In the genomic region with DNA sequence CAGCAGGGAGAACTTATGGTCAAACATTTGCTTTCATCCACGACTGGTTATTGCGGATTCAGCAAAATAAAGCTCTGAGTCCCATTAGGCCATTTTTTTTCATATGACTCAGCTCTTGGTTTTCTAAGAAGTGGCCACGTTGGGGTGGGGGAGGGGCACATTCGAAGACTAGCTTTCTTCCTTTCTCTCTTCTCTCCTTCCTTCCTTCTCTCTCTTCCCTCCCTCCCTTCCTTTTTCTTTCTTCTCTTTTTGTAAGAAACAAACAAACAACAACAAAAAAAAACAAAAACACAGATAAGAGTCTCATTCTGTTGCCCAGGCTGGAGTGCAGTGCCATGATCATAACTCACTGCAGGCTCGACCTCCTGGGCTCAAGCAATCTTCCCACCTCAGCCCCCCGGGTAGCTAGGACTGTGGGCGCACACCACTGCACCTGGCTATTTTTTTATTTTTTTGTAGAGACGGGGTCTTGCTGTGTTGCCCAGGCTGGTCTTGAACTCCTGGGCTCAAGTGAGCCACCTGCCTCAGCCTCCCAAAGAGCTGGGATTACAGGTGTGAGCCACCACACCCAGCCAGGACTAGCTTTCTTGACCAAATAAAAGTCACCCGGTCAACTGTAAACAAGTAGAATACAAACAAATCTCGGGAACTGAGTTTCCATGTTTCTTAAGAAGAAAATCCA, we compare ENCODE assay signal across 1 cellular context.
A peak's percentile ranks its signal among the peaks of the same experiment; 100 is the strongest.
TF ChIP-seq lines count a peak whose summit lies in the region.

No MANE protein-coding gene starts in this region.

TF ChIP-seq in K562, 482 proteins besides CTCF, POLR2A, EP300 and RAD21 (continued from another document and continues in another):
- TF ChIP-seq, protein P1, sequence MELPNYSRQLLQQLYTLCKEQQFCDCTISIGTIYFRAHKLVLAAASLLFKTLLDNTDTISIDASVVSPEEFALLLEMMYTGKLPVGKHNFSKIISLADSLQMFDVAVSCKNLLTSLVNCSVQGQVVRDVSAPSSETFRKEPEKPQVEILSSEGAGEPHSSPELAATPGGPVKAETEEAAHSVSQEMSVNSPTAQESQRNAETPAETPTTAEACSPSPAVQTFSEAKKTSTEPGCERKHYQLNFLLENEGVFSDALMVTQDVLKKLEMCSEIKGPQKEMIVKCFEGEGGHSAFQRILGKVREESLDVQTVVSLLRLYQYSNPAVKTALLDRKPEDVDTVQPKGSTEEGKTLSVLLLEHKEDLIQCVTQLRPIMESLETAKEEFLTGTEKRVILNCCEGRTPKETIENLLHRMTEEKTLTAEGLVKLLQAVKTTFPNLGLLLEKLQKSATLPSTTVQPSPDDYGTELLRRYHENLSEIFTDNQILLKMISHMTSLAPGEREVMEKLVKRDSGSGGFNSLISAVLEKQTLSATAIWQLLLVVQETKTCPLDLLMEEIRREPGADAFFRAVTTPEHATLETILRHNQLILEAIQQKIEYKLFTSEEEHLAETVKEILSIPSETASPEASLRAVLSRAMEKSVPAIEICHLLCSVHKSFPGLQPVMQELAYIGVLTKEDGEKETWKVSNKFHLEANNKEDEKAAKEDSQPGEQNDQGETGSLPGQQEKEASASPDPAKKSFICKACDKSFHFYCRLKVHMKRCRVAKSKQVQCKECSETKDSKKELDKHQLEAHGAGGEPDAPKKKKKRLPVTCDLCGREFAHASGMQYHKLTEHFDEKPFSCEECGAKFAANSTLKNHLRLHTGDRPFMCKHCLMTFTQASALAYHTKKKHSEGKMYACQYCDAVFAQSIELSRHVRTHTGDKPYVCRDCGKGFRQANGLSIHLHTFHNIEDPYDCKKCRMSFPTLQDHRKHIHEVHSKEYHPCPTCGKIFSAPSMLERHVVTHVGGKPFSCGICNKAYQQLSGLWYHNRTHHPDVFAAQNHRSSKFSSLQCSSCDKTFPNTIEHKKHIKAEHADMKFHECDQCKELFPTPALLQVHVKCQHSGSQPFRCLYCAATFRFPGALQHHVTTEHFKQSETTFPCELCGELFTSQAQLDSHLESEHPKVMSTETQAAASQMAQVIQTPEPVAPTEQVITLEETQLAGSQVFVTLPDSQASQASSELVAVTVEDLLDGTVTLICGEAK (IDR thresholded peaks at IDR 0.05) = peak; percentile 45; the same call in 1 of the 2 replicates
- TF ChIP-seq, protein P1 (CRISPR knock-in tag; IDR thresholded peaks at IDR 0.05) = no peak
- TF ChIP-seq ZNF551 (CRISPR knock-in tag; IDR thresholded peaks at IDR 0.05) = no peak
- 0 out of 2 replicates have a peak, but pooled peaks have one; percentile 79 for TF ChIP-seq HDGF (IDR thresholded peaks at IDR 0.05)
- TF ChIP-seq MYC (IDR thresholded peaks at IDR 0.05; ENCODE audit: low read depth, low read length) = peak; percentile 84
- no peak for TF ChIP-seq MYC (CRISPR knock-in tag; IDR thresholded peaks at IDR 0.05; ENCODE audit: borderline replicate concordance, low read depth)
- TF ChIP-seq BCOR (IDR thresholded peaks at IDR 0.05) = 0 out of 2 replicates have a peak, but pooled peaks have one; percentile 25
- no peak for TF ChIP-seq ZKSCAN8 (CRISPR knock-in tag; IDR thresholded peaks at IDR 0.05)
- TF ChIP-seq ZNF785 (CRISPR knock-in tag; IDR thresholded peaks at IDR 0.05) = no peak
- no peak for TF ChIP-seq TEAD1 (CRISPR knock-in tag; IDR thresholded peaks at IDR 0.05)
- TF ChIP-seq ZNF324 (CRISPR knock-in tag; IDR thresholded peaks at IDR 0.05) = no peak
- TF ChIP-seq CBX3 (IDR thresholded peaks at IDR 0.05; ENCODE audit: borderline replicate concordance in 1 of 2, low read length in 2 of 2) = peak in 1 of 2 experiments; percentile 71; a peak in 1 of 3 replicates
- 0 out of 2 replicates have a peak, but pooled peaks have one; percentile 18 for TF ChIP-seq ELF1 (tag; IDR thresholded peaks at IDR 0.05)
- TF ChIP-seq ZNF24 (IDR thresholded peaks at IDR 0.05) = no peak; the same call in 1 of the 2 replicates
- no peak for TF ChIP-seq HDAC3 (IDR thresholded peaks at IDR 0.05; ENCODE audit: borderline replicate concordance, partially characterized antibody)
- no peak; the same call in 1 of the 2 replicates for TF ChIP-seq ZNF668 (CRISPR knock-in tag; IDR thresholded peaks at IDR 0.05)
- TF ChIP-seq NEUROD1 (IDR thresholded peaks at IDR 0.05; ENCODE audit: borderline replicate concordance, low read depth, low read length, partially characterized antibody) = no peak
- no peak for TF ChIP-seq KAT2B (IDR thresholded peaks at IDR 0.05; ENCODE audit: low read depth, low read length)
- no peak for TF ChIP-seq ZSCAN32 (CRISPR knock-in tag; IDR thresholded peaks at IDR 0.05)
- TF ChIP-seq SMC3 (conservative IDR thresholded peaks at IDR 0.05; ENCODE audit: insufficient read depth, low read depth, low read length) = no peak
- no peak for TF ChIP-seq RBM22 (IDR thresholded peaks at IDR 0.05; ENCODE audit: low read depth, low read length, poor library complexity, severe bottlenecking)
- no peak for TF ChIP-seq ZNF79 (CRISPR knock-in tag; IDR thresholded peaks at IDR 0.05; ENCODE audit: low read depth)
- no peak for TF ChIP-seq CAMTA2 (CRISPR knock-in tag; conservative IDR thresholded peaks at IDR 0.05)
- no peak for TF ChIP-seq ZBTB7A (IDR thresholded peaks at IDR 0.05; ENCODE audit: borderline replicate concordance, control insufficient read depth, low read depth, low read length)
- TF ChIP-seq OTX1 (CRISPR knock-in tag; IDR thresholded peaks at IDR 0.05) = no peak
- no peak for TF ChIP-seq ZNF780A (CRISPR knock-in tag; IDR thresholded peaks at IDR 0.05)
- TF ChIP-seq HMG20B (CRISPR knock-in tag; IDR thresholded peaks at IDR 0.05) = no peak
- no peak for TF ChIP-seq IRF1 (CRISPR knock-in tag; IDR thresholded peaks at IDR 0.05; ENCODE audit: borderline replicate concordance)
- TF ChIP-seq NELFE (IDR thresholded peaks at IDR 0.05; ENCODE audit: insufficient read depth, insufficient read length) = no peak
- TF ChIP-seq ZNF436 (CRISPR knock-in tag; IDR thresholded peaks at IDR 0.05) = no peak
- TF ChIP-seq ARID1B (IDR thresholded peaks at IDR 0.05) = peak; percentile 79
- TF ChIP-seq TAL1 (IDR thresholded peaks at IDR 0.05) = no peak
- TF ChIP-seq HNRNPL (IDR thresholded peaks at IDR 0.05; ENCODE audit: low read depth, low read length) = no peak
- no peak; the same call in 1 of the 2 replicates for TF ChIP-seq HLTF (IDR thresholded peaks at IDR 0.05)
- TF ChIP-seq AFF4 (CRISPR knock-in tag; IDR thresholded peaks at IDR 0.05) = no peak
- peak; percentile 46; the same call in 1 of the 2 replicates for TF ChIP-seq TEAD4 (IDR thresholded peaks at IDR 0.05; ENCODE audit: low read length)
- TF ChIP-seq TEAD4 (CRISPR knock-in tag; IDR thresholded peaks at IDR 0.05; ENCODE audit: borderline replicate concordance) = no peak
- no peak for TF ChIP-seq ZNF655 (CRISPR knock-in tag; IDR thresholded peaks at IDR 0.05)
- no peak for TF ChIP-seq CEBPG (CRISPR knock-in tag; IDR thresholded peaks at IDR 0.05)
- no peak for TF ChIP-seq CEBPG (tag; conservative IDR thresholded peaks at IDR 0.05 in 1 of 2, IDR thresholded peaks at IDR 0.05 in 1 of 2)
- peak; percentile 99 for TF ChIP-seq ZNF592 (IDR thresholded peaks at IDR 0.05)
- peak; percentile 85 for TF ChIP-seq BRD4 (IDR thresholded peaks at IDR 0.05)
- peak; percentile 77 for TF ChIP-seq SOX6 (IDR thresholded peaks at IDR 0.05)
- 0 out of 2 replicates have a peak, but pooled peaks have one; percentile 18 for TF ChIP-seq MTF1 (CRISPR knock-in tag; IDR thresholded peaks at IDR 0.05; ENCODE audit: borderline replicate concordance)
- TF ChIP-seq MCM2 (IDR thresholded peaks at IDR 0.05; ENCODE audit: low read depth) = no peak
- TF ChIP-seq NCOA2 (IDR thresholded peaks at IDR 0.05; ENCODE audit: partially characterized antibody in 2 of 2) = no peak
